Comparison of ENCODE assay signal across 9 cellular contexts in genomic region chr11:1573847-1574255, GRCh38. TPM values are rescaled to one million over a fixed set of nuclear protein-coding genes. Genes with fewer than 3 reads are reported as not detected.
DNase-seq lines count a peak whose midpoint lies in the region; TF ChIP-seq lines count a peak whose summit lies in the region.
"Had no signal": no experiment of that assay in that cellular context is flagged by ENCODE, and none has a peak within 500 bp of the region (broad histone marks: within the 10 kb centered on the region; RNA-seq: fewer than 3 reads in every experiment).

No MANE protein-coding gene starts in this region.

- peak overlapping the region; percentile 11; the same call in 1 of the 2 replicates for H3K4me3 ChIP-seq in WERI-Rb-1 (ENCODE audit: low read depth, low read length)
- peak overlapping the region; percentile 67 for H3K4me3 ChIP-seq in kidney epithelial cell (ENCODE audit: low read depth, low read length)
- H3K4me3 ChIP-seq in suprapubic skin, result peak overlapping the region; percentile 57

- H3K9me3 ChIP-seq in WERI-Rb-1 (ENCODE audit: severe bottlenecking) (peaks cover 13% of the 10 kb centered on the region), suprapubic skin (peaks cover 10% of the 10 kb centered on the region)

- H3K27ac ChIP-seq in WERI-Rb-1 (no peak overlapping the region), suprapubic skin (peak overlapping the region; percentile 68)

- H3K36me3 ChIP-seq in WERI-Rb-1 (peaks cover 7% of the 10 kb centered on the region), kidney epithelial cell (ENCODE audit: control insufficient read depth, insufficient read depth, low read length) (no peaks in the 10 kb centered on the region), suprapubic skin (no peaks in the 10 kb centered on the region)

- TF ChIP-seq CTCF in WERI-Rb-1 (IDR thresholded peaks at IDR 0.05; ENCODE audit: low read depth, low read length), result no peak
- no peak for TF ChIP-seq CTCF in kidney epithelial cell (IDR thresholded peaks at IDR 0.05; ENCODE audit: insufficient read depth, low read length, poor library complexity, severe bottlenecking)
- TF ChIP-seq CTCF in suprapubic skin (IDR thresholded peaks at IDR 0.05), result no peak

- H3K4me1 ChIP-seq in suprapubic skin, result peaks cover 46% of the 10 kb centered on the region

- no peak for TF ChIP-seq POLR2A in suprapubic skin (IDR thresholded peaks at IDR 0.05)

- TF ChIP-seq EP300 in suprapubic skin (IDR thresholded peaks at IDR 0.05), result no peak

- H3K27me3 ChIP-seq in WERI-Rb-1 (ENCODE audit: insufficient read depth, low read depth, severe bottlenecking), result peaks cover 24% of the 10 kb centered on the region
- peaks cover 3% of the 10 kb centered on the region for H3K27me3 ChIP-seq in kidney epithelial cell (ENCODE audit: control insufficient read depth, insufficient read depth, low read length)
- peaks cover 46% of the 10 kb centered on the region for H3K27me3 ChIP-seq in suprapubic skin

- WGBS in suprapubic skin, result 9% methylated on average over 6 of the region's 10 CpGs

- DNase-seq in NCI-H526 (lab: John Stamatoyannopoulos, UW), result peak; percentile 93 to 97
- DNase-seq in NCI-H526 treated with DMSO at 0.1 percent for 48 hours (lab: John Stamatoyannopoulos, UW), result no peak
- DNase-seq in WERI-Rb-1, result peak; percentile 30
- no peak for DNase-seq in kidney epithelial cell (ENCODE audit: low read depth)
- no peak for DNase-seq in suprapubic skin (ENCODE audit: low spot score in 2 of 2)
- DNase-seq in iPS-NIHi7 (ENCODE audit: extremely low spot score), result no peak
- no peak for DNase-seq in NCI-H2227 treated with DMSO at 0.1 percent for 48 hours (lab: John Stamatoyannopoulos, UW)
- no peak for DNase-seq in NCI-H1436 (lab: John Stamatoyannopoulos, UW)

RNA-seq across cellular contexts. Expression of gene DUSP8, which starts 1.8 kb away (rescaled TPM):
- total RNA-seq in kidney epithelial cell, result 7.6 and 19.2 TPM in 2 replicates
- total RNA-seq in suprapubic skin, result 1 to 10 TPM; 1.9 to 4.8 (median 3.0) TPM

RNA-seq across cellular contexts. Expression of gene KRTAP5-1, which starts 11.2 kb away (rescaled TPM):
- not detected in 2 replicates for total RNA-seq in kidney epithelial cell
- total RNA-seq in suprapubic skin, result 1 to 10 TPM in 2 of 4 donors, not detected in 2; 1.0 to 1.2 TPM
- total RNA-seq: glomerular endothelial cell had no signal

RNA-seq across cellular contexts. Expression of gene KRTAP5-2, which starts 24.2 kb away (rescaled TPM):
- total RNA-seq in kidney epithelial cell (not detected in 2 replicates), suprapubic skin (10 to 100 TPM in 1 of 4 donors, 1 to 10 TPM in 2, not detected in 1; 1.7 to 12.0 (median 4.6) TPM)
- total RNA-seq: glomerular endothelial cell had no signal

RNA-seq across cellular contexts. Expression of gene KRTAP5-3, which starts 34.4 kb away (rescaled TPM):
- total RNA-seq in kidney epithelial cell (not detected in 2 replicates), suprapubic skin (10 to 100 TPM in 1 of 4 donors, 1 to 10 TPM in 2, not detected in 1; 3.7 to 14.9 (median 4.4) TPM)
- total RNA-seq: glomerular endothelial cell had no signal

RNA-seq across cellular contexts. Expression of gene KRTAP5-4, which starts 48.1 kb away (rescaled TPM):
- total RNA-seq in kidney epithelial cell (not detected in 2 replicates), suprapubic skin (1 to 10 TPM in 2 of 4 donors, under 1 TPM in 1, not detected in 1; 0.55 to 3.6 (median 3.5) TPM)
- total RNA-seq: glomerular endothelial cell had no signal

Comparison
In these comparisons a context has a peak if more than half of its experiments do, and no peak if none do; other contexts are left out.
1. DNase-seq: peak in NCI-H526 (2 of 2) and WERI-Rb-1 (single experiment); none in NCI-H526 treated with DMSO at 0.1 percent for 48 hours (single experiment), kidney epithelial cell (single experiment), suprapubic skin (0 of 2), iPS-NIHi7 (single experiment), NCI-H2227 treated with DMSO at 0.1 percent for 48 hours (single experiment) and NCI-H1436 (single experiment).
2. H3K4me3 ChIP-seq: peak in every context shown above with its lines; median percentile 67 in kidney epithelial cell; 57 in suprapubic skin; 11 in WERI-Rb-1.